ENCODE assay signal across 16 cellular contexts in genomic region chr22:39713799-39714290, GRCh38.
DNase-seq lines count a peak whose midpoint lies in the region; ATAC-seq and TF ChIP-seq lines count a peak whose summit lies in the region.
"Had no signal": no experiment of that assay in that cellular context is flagged by ENCODE, and none has a peak within 500 bp of the region (broad histone marks: within the 10 kb centered on the region; RNA-seq: fewer than 3 reads in every experiment).

No MANE protein-coding gene starts in this region.

- no peak overlapping the region for H4K8ac ChIP-seq in H9 (replicated peaks; ENCODE audit: insufficient read length, low read depth, low read length)

- H3K14ac ChIP-seq in H9 (ENCODE audit: insufficient read depth, low read length) = peak overlapping the region; percentile 50

- H3K4me3 Mint-ChIP-seq in H9 (no peak overlapping the region), T-helper 17 cell (no peak overlapping the region), neural progenitor cell (no peak overlapping the region), chondrocyte (ENCODE audit: unreplicated experiment) (no peak overlapping the region)
- H3K4me3 Mint-ChIP-seq: B cell; CD4-positive, alpha-beta T cell had no signal

- no peak for DNase-seq in H9
- no peak for DNase-seq in T-helper 17 cell
- DNase-seq in neural progenitor cell (ENCODE audit: low spot score) = no peak
- DNase-seq in spleen = peak; percentile 54
- no peak for DNase-seq in HCEC 1CT
- DNase-seq in activated CD4-positive, alpha-beta T cell treated with anti-CD3 and anti-CD28 coated beads, Interleukin-2, amount 50 U/mL, for 4 hours = no peak
- DNase-seq in right atrium auricular region (ENCODE audit: low spot score) = no peak
- no peak for DNase-seq in chondrocyte (ENCODE audit: low spot score)
- DNase-seq: C1 segment of cervical spinal cord; Calu3; CD4-positive, alpha-beta T cell; DMS 273 treated with DMSO at 0.1 percent for 48 hours; GM23248 had no signal

- no peak overlapping the region for H3K18ac ChIP-seq in H9 (ENCODE audit: insufficient read length, low read depth, low read length)

- H2AK5ac ChIP-seq in H9 (ENCODE audit: insufficient read length, low read length) = no peak overlapping the region

- no peaks in the 10 kb centered on the region for H3K79me1 ChIP-seq in H9 (ENCODE audit: insufficient read depth, low read depth, low read length, poor library complexity, severe bottlenecking)

- H3K4me3 ChIP-seq in neural progenitor cell = no peak overlapping the region
- H3K4me3 ChIP-seq in spleen = no peak overlapping the region
- no peak overlapping the region for H3K4me3 ChIP-seq in right atrium auricular region
- H3K4me3 ChIP-seq: GM23248, HAP-1 had no signal

- no peaks in the 10 kb centered on the region for H3K23me2 ChIP-seq in H9 (ENCODE audit: insufficient read length, low read depth, low read length, poor library complexity, severe bottlenecking)

- no peak for TF ChIP-seq POLR2A in spleen (IDR thresholded peaks at IDR 0.05)

- H4K20me1 ChIP-seq in H9 (ENCODE audit: control insufficient read depth, insufficient read depth, insufficient read length) = no peaks in the 10 kb centered on the region
- H4K20me1 ChIP-seq in neural progenitor cell (ENCODE audit: low read depth) = peaks cover 6% of the 10 kb centered on the region

- H2BK20ac ChIP-seq in H9 (ENCODE audit: low read depth, low read length, poor library complexity, severe bottlenecking) = no peak overlapping the region

- H3K4me2 ChIP-seq in H9 (ENCODE audit: insufficient read depth, insufficient read length, low read length) (no peak overlapping the region), neural progenitor cell (no peak overlapping the region)

- H3K36me3 Mint-ChIP-seq in H9 (ENCODE audit: insufficient read depth in 1 of 3, low read depth in 3 of 3) (no peaks in the 10 kb centered on the region), T-helper 17 cell (ENCODE audit: low read depth) (no peaks in the 10 kb centered on the region), neural progenitor cell (no peaks in the 10 kb centered on the region), chondrocyte (ENCODE audit: low read depth) (no peaks in the 10 kb centered on the region)

- H2BK120ac ChIP-seq in H9 (ENCODE audit: low read depth, low read length, poor library complexity, severe bottlenecking) = no peak overlapping the region

- H3K27me3 Mint-ChIP-seq in H9 (ENCODE audit: low read depth) = peaks cover 8% of the 10 kb centered on the region
- H3K27me3 Mint-ChIP-seq in T-helper 17 cell = peaks cover 11% of the 10 kb centered on the region
- H3K27me3 Mint-ChIP-seq in neural progenitor cell (ENCODE audit: insufficient read depth, low read depth) = peaks cover 8% of the 10 kb centered on the region
- H3K27me3 Mint-ChIP-seq in chondrocyte (ENCODE audit: low read depth) = peaks cover 35% of the 10 kb centered on the region
- H3K27me3 Mint-ChIP-seq: CD4-positive, alpha-beta T cell had no signal

- H3K9me3 Mint-ChIP-seq in H9 = no peaks in the 10 kb centered on the region
- H3K9me3 Mint-ChIP-seq in neural progenitor cell = no peaks in the 10 kb centered on the region
- H3K9me3 Mint-ChIP-seq in chondrocyte (ENCODE audit: low read depth) = no peaks in the 10 kb centered on the region
- H3K9me3 Mint-ChIP-seq: CD4-positive, alpha-beta T cell had no signal

- H4K5ac ChIP-seq in H9 (ENCODE audit: insufficient read length, low read depth, low read length) = no peak overlapping the region

- H3K79me2 ChIP-seq in H9 (ENCODE audit: insufficient read depth, low read length) (no peaks in the 10 kb centered on the region), neural progenitor cell (ENCODE audit: low read depth) (no peaks in the 10 kb centered on the region)

- H2BK12ac ChIP-seq in H9 (ENCODE audit: insufficient read length, low read depth, low read length) = no peak overlapping the region

- intact Hi-C loops in spleen (cut with DNase I; ENCODE audit: low total_unique reads) = no loop called here

- no peaks in the 10 kb centered on the region for H3K9me3 ChIP-seq in H9 (ENCODE audit: control insufficient read depth, low read depth, low read length)
- no peaks in the 10 kb centered on the region for H3K9me3 ChIP-seq in T-helper 17 cell (ENCODE audit: control insufficient read depth, low read length, poor library complexity, severe bottlenecking)
- no peaks in the 10 kb centered on the region for H3K9me3 ChIP-seq in neural progenitor cell (ENCODE audit: low read depth)
- H3K9me3 ChIP-seq in spleen = no peaks in the 10 kb centered on the region
- H3K9me3 ChIP-seq in right atrium auricular region = no peaks in the 10 kb centered on the region
- H3K9me3 ChIP-seq: HAP-1 had no signal

- ATAC-seq in T-helper 17 cell = no peak

- H3K9ac ChIP-seq in H9 (ENCODE audit: extremely low read depth, insufficient read length, low read length) (no peak overlapping the region), neural progenitor cell (no peak overlapping the region)
- H3K9ac ChIP-seq: GM23248 had no signal

- H4K91ac ChIP-seq in H9 (ENCODE audit: insufficient read length, low read depth, low read length) = no peak overlapping the region

- H3K4me1 ChIP-seq in H9 (ENCODE audit: insufficient read depth, low read length) = no peaks in the 10 kb centered on the region
- peaks cover 14% of the 10 kb centered on the region for H3K4me1 ChIP-seq in neural progenitor cell
- H3K4me1 ChIP-seq in spleen = peaks cover 0 to 10% (median 0%) of the 10 kb centered on the region in 6 donors
- H3K4me1 ChIP-seq in right atrium auricular region = no peaks in the 10 kb centered on the region
- H3K4me1 ChIP-seq: HAP-1 had no signal

- H3K27ac ChIP-seq in H9 (ENCODE audit: insufficient read length, low read depth, low read length) = no peak overlapping the region
- H3K27ac ChIP-seq in neural progenitor cell = no peak overlapping the region
- no peak overlapping the region for H3K27ac ChIP-seq in spleen
- no peak overlapping the region for H3K27ac ChIP-seq in right atrium auricular region
- H3K27ac ChIP-seq: GM23248, HL-60 had no signal

- H3K27ac Mint-ChIP-seq in H9 (peak overlapping the region in 1 of 3 experiments; percentile 74; a peak in 1 of 7 replicates), T-helper 17 cell (peak overlapping the region; percentile 19), neural progenitor cell (peak overlapping the region; percentile 33), chondrocyte (ENCODE audit: unreplicated experiment) (no peak overlapping the region)
- H3K27ac Mint-ChIP-seq: B cell; CD4-positive, alpha-beta T cell had no signal

- no peaks in the 10 kb centered on the region for H3K27me3 ChIP-seq in H9 (ENCODE audit: insufficient read depth, low read length)
- peaks cover 11% of the 10 kb centered on the region for H3K27me3 ChIP-seq in neural progenitor cell
- peaks cover 0 to 36% (median 0%) of the 10 kb centered on the region in 7 donors for H3K27me3 ChIP-seq in spleen (replicated peaks in 1 of 7)
- no peaks in the 10 kb centered on the region for H3K27me3 ChIP-seq in right atrium auricular region

- no CpG with 5 or more reads among the region's 10 CpGs for WGBS in H9 (ENCODE audit: extremely low coverage, insufficient read length, low lambda C conversion rate)
- 74 to 84% (median 81%) methylated on average over 8 to 10 of the region's 10 CpGs for WGBS in spleen, 5 donors

- no peak overlapping the region for H3K4ac ChIP-seq in H9 (ENCODE audit: low read depth, low read length)

- peaks cover 11% of the 10 kb centered on the region for H3F3A ChIP-seq in neural progenitor cell (ENCODE audit: low read depth)

- TF ChIP-seq CTCF in H9 (conservative IDR thresholded peaks at IDR 0.05) (no peak), neural progenitor cell (IDR thresholded peaks at IDR 0.05) (no peak), spleen (IDR thresholded peaks at IDR 0.05 in 8 of 11, conservative IDR thresholded peaks at IDR 0.05 in 3 of 11) (no peak), right atrium auricular region (IDR thresholded peaks at IDR 0.05) (no peak), chondrocyte (IDR thresholded peaks at IDR 0.05) (no peak)

- H3T11ph ChIP-seq in H9 (ENCODE audit: low read length) = no peak overlapping the region

- H2BK15ac ChIP-seq in H9 (ENCODE audit: low read depth, low read length) = no peak overlapping the region

- H2AFZ ChIP-seq in H9 (ENCODE audit: low read length) (no peak overlapping the region), neural progenitor cell (replicated peaks) (no peak overlapping the region)
- H2AFZ ChIP-seq: GM23248 had no signal

- H3K36me3 ChIP-seq in neural progenitor cell = no peaks in the 10 kb centered on the region
- H3K36me3 ChIP-seq in spleen = no peaks in the 10 kb centered on the region
- H3K36me3 ChIP-seq in right atrium auricular region = no peaks in the 10 kb centered on the region
- H3K36me3 ChIP-seq: HAP-1 had no signal

- no peak overlapping the region for H2BK5ac ChIP-seq in H9 (ENCODE audit: insufficient read length, low read length)

- no peak overlapping the region for H3K23ac ChIP-seq in H9 (ENCODE audit: insufficient read length, low read depth, low read length)

- H3K56ac ChIP-seq in H9 (ENCODE audit: insufficient read length, low read depth, low read length) = no peak overlapping the region

- peaks cover 11 to 14% of the 10 kb centered on the region in 2 experiments for H3K4me1 Mint-ChIP-seq in H9
- H3K4me1 Mint-ChIP-seq in T-helper 17 cell = peaks cover 1% of the 10 kb centered on the region
- H3K4me1 Mint-ChIP-seq in neural progenitor cell = peaks cover 46% of the 10 kb centered on the region
- H3K4me1 Mint-ChIP-seq in chondrocyte (ENCODE audit: low read depth) = no peaks in the 10 kb centered on the region
